Comparison of ENCODE assay signal across 8 cellular contexts in genomic region chr1:42922687-42923366, GRCh38. TPM values are rescaled to one million over a fixed set of nuclear protein-coding genes. Genes with fewer than 3 reads are reported as not detected.
DNase-seq lines count a peak whose midpoint lies in the region; ATAC-seq and TF ChIP-seq lines count a peak whose summit lies in the region.

No MANE protein-coding gene starts in this region.

- H3K27ac Mint-ChIP-seq in Calu3 (ENCODE audit: unreplicated experiment) (peak overlapping the region; percentile 86), GM23338 (peak overlapping the region; percentile 20)
- H3K27ac Mint-ChIP-seq in T-helper 2 cell treated with Interferon-gamma antibody and Interleukin-4, amounts not matched to agents 5 μg/mL and 100 μg/mL, for 36 hours: peak overlapping the region; percentile 95
- peak overlapping the region; percentile 96 for H3K27ac Mint-ChIP-seq in stimulated activated naive B cell treated with anti-CD40 and anti-IgM and Interleukin-4, amounts not matched to agents 10 μg/mL and 1 μg/mL and 100 μg/mL, for 72 hours

- no peak overlapping the region for H3K9ac ChIP-seq in colonic mucosa (ENCODE audit: low read depth in 2 of 2, low read length in 2 of 2)

- peak overlapping the region; percentile 87 for H3K4me2 ChIP-seq in GM23338

- peaks cover 29% of the 10 kb centered on the region for H3F3A ChIP-seq in GM23338 (replicated peaks; ENCODE audit: low read depth)

- no peaks in the 10 kb centered on the region for H3K79me2 ChIP-seq in GM23338 (replicated peaks; ENCODE audit: insufficient read depth)

- DNase-seq in Calu3 (peak; percentile 70), GM23338 (ENCODE audit: low spot score) (peak; percentile 94), NCI-H2029 (lab: John Stamatoyannopoulos, UW) (peak; percentile 79), colonic mucosa (peak; percentile 69), left kidney (ENCODE audit: low read depth, low spot score) (peak; percentile 89)
- peak; percentile 65 for DNase-seq in T-helper 2 cell treated with Interferon-gamma antibody and Interleukin-4, amounts not matched to agents 5 μg/mL and 100 μg/mL, for 36 hours (ENCODE audit: low spot score)
- DNase-seq in stimulated activated naive B cell treated with anti-CD40 and anti-IgM and Interleukin-4, amounts not matched to agents 10 μg/mL and 1 μg/mL and 100 μg/mL, for 72 hours: peak; percentile 70

- H3K4me1 Mint-ChIP-seq in Calu3 (ENCODE audit: low read depth, unreplicated experiment): peaks cover 29% of the 10 kb centered on the region
- H3K4me1 Mint-ChIP-seq in GM23338: peaks cover 31% of the 10 kb centered on the region
- H3K4me1 Mint-ChIP-seq in T-helper 2 cell treated with Interferon-gamma antibody and Interleukin-4, amounts not matched to agents 5 μg/mL and 100 μg/mL, for 36 hours (ENCODE audit: low read depth): peaks cover 32% of the 10 kb centered on the region
- H3K4me1 Mint-ChIP-seq in stimulated activated naive B cell treated with anti-CD40 and anti-IgM and Interleukin-4, amounts not matched to agents 10 μg/mL and 1 μg/mL and 100 μg/mL, for 72 hours: peaks cover 23 to 36% of the 10 kb centered on the region in 2 donors

- no peaks in the 10 kb centered on the region for H3K9me2 ChIP-seq in GM23338 (ENCODE audit: insufficient read depth)

- H3K36me3 ChIP-seq in GM23338 (ENCODE audit: insufficient read depth): peaks cover 18% of the 10 kb centered on the region
- H3K36me3 ChIP-seq in colonic mucosa: no peaks in the 10 kb centered on the region

- H3K27me3 ChIP-seq in GM23338 (ENCODE audit: insufficient read depth) (no peaks in the 10 kb centered on the region), colonic mucosa (no peaks in the 10 kb centered on the region)

- H3K27ac ChIP-seq in GM23338 (ENCODE audit: low read depth): no peak overlapping the region
- H3K27ac ChIP-seq in colonic mucosa: no peak overlapping the region

- no peak overlapping the region for H2AFZ ChIP-seq in GM23338

- H3K4me3 ChIP-seq in GM23338 (no peak overlapping the region), colonic mucosa (no peak overlapping the region)

- H3K9me3 ChIP-seq in colonic mucosa: no peaks in the 10 kb centered on the region

- TF ChIP-seq CTCF in Calu3 (IDR thresholded peaks at IDR 0.05; ENCODE audit: unreplicated experiment) (peak; percentile 74), GM23338 (conservative IDR thresholded peaks at IDR 0.05; ENCODE audit: low read depth in 2 of 2) (peak; percentile 77 to 90), colonic mucosa (IDR thresholded peaks at IDR 0.05) (peak; percentile 51)

- H3K4me3 Mint-ChIP-seq in Calu3 (ENCODE audit: low read depth, unreplicated experiment) (peak overlapping the region; percentile 61), GM23338 (peak overlapping the region; percentile 64)
- peak overlapping the region; percentile 88 for H3K4me3 Mint-ChIP-seq in T-helper 2 cell treated with Interferon-gamma antibody and Interleukin-4, amounts not matched to agents 5 μg/mL and 100 μg/mL, for 36 hours
- H3K4me3 Mint-ChIP-seq in stimulated activated naive B cell treated with anti-CD40 and anti-IgM and Interleukin-4, amounts not matched to agents 10 μg/mL and 1 μg/mL and 100 μg/mL, for 72 hours: peak overlapping the region; percentile 74 to 81

- intact Hi-C loops in Calu3 (cut with micrococcal nuclease; ENCODE audit: unreplicated experiment): loop anchor here (5.0 kb wide), 1 partner anchor 34 kb away; the partner anchor contains the start of gene SLC2A1
- intact Hi-C loops in colonic mucosa (cut with DNase I): no loop called here

- ATAC-seq in GM23338 (peak; percentile 59), HG02981 (IDR thresholded peaks at IDR 0.05; ENCODE audit: unreplicated experiment) (no peak)
- ATAC-seq in stimulated activated naive B cell treated with anti-CD40 and anti-IgM and Interleukin-4, amounts not matched to agents 10 μg/mL and 1 μg/mL and 100 μg/mL, for 72 hours (replicated peaks): peak; percentile 45 to 46

- H4K20me1 ChIP-seq in GM23338 (replicated peaks; ENCODE audit: insufficient read depth): 0 out of 2 replicates have a peak, but pooled peaks cover 10% of the 10 kb centered on the region

- H3K4me1 ChIP-seq in GM23338 (ENCODE audit: insufficient read depth): peaks cover 20% of the 10 kb centered on the region
- peaks cover 4% of the 10 kb centered on the region for H3K4me1 ChIP-seq in colonic mucosa

- H3K9me3 Mint-ChIP-seq in Calu3 (ENCODE audit: low read depth, unreplicated experiment): no peaks in the 10 kb centered on the region
- peaks cover 5% of the 10 kb centered on the region; the same call in 2 of the 3 replicates for H3K9me3 Mint-ChIP-seq in GM23338
- no peaks in the 10 kb centered on the region for H3K9me3 Mint-ChIP-seq in T-helper 2 cell treated with Interferon-gamma antibody and Interleukin-4, amounts not matched to agents 5 μg/mL and 100 μg/mL, for 36 hours
- H3K9me3 Mint-ChIP-seq in stimulated activated naive B cell treated with anti-CD40 and anti-IgM and Interleukin-4, amounts not matched to agents 10 μg/mL and 1 μg/mL and 100 μg/mL, for 72 hours: no peaks in the 10 kb centered on the region

- no peaks in the 10 kb centered on the region for H3K27me3 Mint-ChIP-seq in Calu3 (ENCODE audit: unreplicated experiment)
- peaks cover 16% of the 10 kb centered on the region for H3K27me3 Mint-ChIP-seq in GM23338 (ENCODE audit: insufficient read depth, low read depth, poor library complexity)
- H3K27me3 Mint-ChIP-seq in T-helper 2 cell treated with Interferon-gamma antibody and Interleukin-4, amounts not matched to agents 5 μg/mL and 100 μg/mL, for 36 hours (ENCODE audit: low read depth): peaks cover 3% of the 10 kb centered on the region
- no peaks in the 10 kb centered on the region for H3K27me3 Mint-ChIP-seq in stimulated activated naive B cell treated with anti-CD40 and anti-IgM and Interleukin-4, amounts not matched to agents 10 μg/mL and 1 μg/mL and 100 μg/mL, for 72 hours

- CTCF ChIA-PET in Calu3 (lab: Charles Lee): interaction anchor here (0.5 to 2.8 kb wide), 11 partner anchors 9 to 152 kb away, joined by 3 to 56 read pairs (median 6); partner anchors contain the start of gene ZNF691

- H3K36me3 Mint-ChIP-seq in Calu3 (ENCODE audit: insufficient read depth, unreplicated experiment) (peaks cover 50% of the 10 kb centered on the region), GM23338 (ENCODE audit: low read depth) (peaks cover 32% of the 10 kb centered on the region)
- H3K36me3 Mint-ChIP-seq in T-helper 2 cell treated with Interferon-gamma antibody and Interleukin-4, amounts not matched to agents 5 μg/mL and 100 μg/mL, for 36 hours (ENCODE audit: low read depth): peaks cover 27% of the 10 kb centered on the region
- H3K36me3 Mint-ChIP-seq in stimulated activated naive B cell treated with anti-CD40 and anti-IgM and Interleukin-4, amounts not matched to agents 10 μg/mL and 1 μg/mL and 100 μg/mL, for 72 hours: peaks cover 19 to 31% of the 10 kb centered on the region in 2 donors

- no TSS peak for BruUV-seq in Calu3 (replicated peaks; lab: Mats Ljungman, UMichigan)

TF ChIP-seq in GM23338, 12 proteins besides CTCF, POLR2A, EP300 and RAD21 (continues in another document):
- TF ChIP-seq EZH2 (IDR thresholded peaks at IDR 0.05; ENCODE audit: low read depth, unreplicated experiment) (no peak), ZNF331 (CRISPR knock-in tag; IDR thresholded peaks at IDR 0.05; ENCODE audit: low read depth) (no peak), REST (IDR thresholded peaks at IDR 0.05; ENCODE audit: unreplicated experiment) (no peak), NANOG (IDR thresholded peaks at IDR 0.05; ENCODE audit: borderline replicate concordance) (no peak), POLR2AphosphoS5 (IDR thresholded peaks at IDR 0.05; ENCODE audit: low read depth) (no peak), ETS1 (IDR thresholded peaks at IDR 0.05) (no peak)

RNA-seq across cellular contexts. Expression of gene SLC2A1, which starts 35.8 kb away (rescaled TPM):
- 163 and 183 TPM in 2 replicates for total RNA-seq in Calu3 (2022)
- total RNA-seq in GM23338 (2014; rRNA removed; shearing (Covaris generic)): 305 and 479 TPM in 2 replicates
- 63.9 and 66.1 TPM in 2 replicates for polyA plus RNA-seq in GM23338 (2016; fragmentation: Nextera tagmentation; extraction: Ambion mirVana)
- total RNA-seq in colonic mucosa: 100 to 1,000 TPM in 1 of 2 donors, 10 to 100 TPM in 1; 71.6 to 150 TPM

Comparison
In these comparisons a context has a peak if more than half of its experiments do, and no peak if none do; other contexts are left out.
1. H3K27ac Mint-ChIP-seq: peak in every context shown above with its lines; median percentile 96 in stimulated activated naive B cell treated with anti-CD40 and anti-IgM and Interleukin-4, amounts not matched to agents 10 μg/mL and 1 μg/mL and 100 μg/mL, for 72 hours; 95 in T-helper 2 cell treated with Interferon-gamma antibody and Interleukin-4, amounts not matched to agents 5 μg/mL and 100 μg/mL, for 36 hours; 86 in Calu3; 20 in GM23338.